In genomic region chr16:30088832-30089624, GRCh38 we compare ENCODE assay signal across 16 cellular contexts. TPM values are rescaled to one million over a fixed set of nuclear protein-coding genes. Genes with fewer than 3 reads are reported as not detected.
A peak's percentile ranks its signal among the peaks of the same experiment; 100 is the strongest.
DNase-seq lines count a peak whose midpoint lies in the region; ATAC-seq and TF ChIP-seq lines count a peak whose summit lies in the region.
"Had no signal": no experiment of that assay in that cellular context is flagged by ENCODE, and none has a peak within 500 bp of the region (broad histone marks: within the 10 kb centered on the region; RNA-seq: fewer than 3 reads in every experiment).

No MANE protein-coding gene starts in this region.

- H3K79me2 ChIP-seq in H9 (ENCODE audit: insufficient read depth, low read length): no peaks in the 10 kb centered on the region
- H3K79me2 ChIP-seq in trophoblast cell (ENCODE audit: control insufficient read depth, insufficient read depth, low read length, poor library complexity): peaks cover 7% of the 10 kb centered on the region

- peaks cover 10% of the 10 kb centered on the region for H3K23me2 ChIP-seq in H9 (ENCODE audit: insufficient read length, low read depth, low read length, poor library complexity, severe bottlenecking)

- H3K9me3 Mint-ChIP-seq in T-helper 1 cell treated with Interleukin-12 subunit alpha and Interleukin-12 subunit beta and Interleukin-4 antibody, amounts not matched to agents 30 μg/mL and 1 μg/mL, for 36 hours: no peaks in the 10 kb centered on the region
- H3K9me3 Mint-ChIP-seq in H9: no peaks in the 10 kb centered on the region; a peak in 1 of 5 replicates

- H3K27ac ChIP-seq in H9 (ENCODE audit: insufficient read length, low read depth, low read length) (no peak overlapping the region), trophoblast cell (ENCODE audit: low read depth, low read length) (peak overlapping the region; percentile 22)

- no peak overlapping the region for H3K14ac ChIP-seq in H9 (ENCODE audit: insufficient read depth, low read length)
- no peak overlapping the region for H3K14ac ChIP-seq in trophoblast cell (ENCODE audit: low read length)

- H4K91ac ChIP-seq in H9 (ENCODE audit: insufficient read length, low read depth, low read length): no peak overlapping the region
- peak overlapping the region; percentile 52 for H4K91ac ChIP-seq in trophoblast cell (ENCODE audit: low read depth, low read length)

- no peak overlapping the region for H4K5ac ChIP-seq in H9 (ENCODE audit: insufficient read length, low read depth, low read length)

- no peaks in the 10 kb centered on the region for H3K27me3 ChIP-seq in H9 (ENCODE audit: insufficient read depth, low read length)
- H3K27me3 ChIP-seq in trophoblast cell (ENCODE audit: insufficient read depth, low read length): no peaks in the 10 kb centered on the region

- H4K12ac ChIP-seq in trophoblast cell (ENCODE audit: low read depth, low read length): no peak overlapping the region

- no peaks in the 10 kb centered on the region for H3K4me1 ChIP-seq in H9 (ENCODE audit: insufficient read depth, low read length)
- peaks cover 18 to 27% of the 10 kb centered on the region in 2 experiments for H3K4me1 ChIP-seq in trophoblast cell (ENCODE audit: control insufficient read depth in 1 of 2, insufficient read depth in 2 of 2, low read length in 2 of 2)

- no peak for ATAC-seq in HG02642 (IDR thresholded peaks at IDR 0.05; ENCODE audit: poor library complexity, unreplicated experiment)
- ATAC-seq: activated CD8-positive, alpha-beta memory T cell treated with anti-CD3 and anti-CD28 coated beads, Interleukin-2, amount 10 ng/mL, durations not matched to agents 7 days and 5 days; left colon had no signal

- H3T11ph ChIP-seq in H9 (ENCODE audit: low read length): no peak overlapping the region

- WGBS in H9 (ENCODE audit: extremely low coverage, insufficient read length, low lambda C conversion rate): no CpG with 5 or more reads among the region's 22 CpGs
- no CpG with 5 or more reads among the region's 22 CpGs for WGBS in trophoblast cell (ENCODE audit: extremely low coverage, insufficient coverage, insufficient read length)

- no peak overlapping the region for H3K18ac ChIP-seq in H9 (ENCODE audit: insufficient read length, low read depth, low read length)
- H3K18ac ChIP-seq in trophoblast cell (ENCODE audit: low read length): no peak overlapping the region

- H3K56ac ChIP-seq in H9 (ENCODE audit: insufficient read length, low read depth, low read length): no peak overlapping the region

- H2AFZ ChIP-seq in H9 (ENCODE audit: low read length): no peak overlapping the region
- H2AFZ ChIP-seq in trophoblast cell (ENCODE audit: insufficient read depth, low read length, poor library complexity): no peak overlapping the region

- H3K23ac ChIP-seq in H9 (ENCODE audit: insufficient read length, low read depth, low read length) (no peak overlapping the region), trophoblast cell (ENCODE audit: low read length) (no peak overlapping the region)

- peaks cover 32% of the 10 kb centered on the region for H3K4me1 Mint-ChIP-seq in T-helper 1 cell treated with Interleukin-12 subunit alpha and Interleukin-12 subunit beta and Interleukin-4 antibody, amounts not matched to agents 30 μg/mL and 1 μg/mL, for 36 hours (ENCODE audit: low read depth)
- H3K4me1 Mint-ChIP-seq in H9: peaks cover 10 to 16% of the 10 kb centered on the region in 2 experiments

- H2BK12ac ChIP-seq in H9 (ENCODE audit: insufficient read length, low read depth, low read length) (no peak overlapping the region), trophoblast cell (ENCODE audit: low read length) (peak overlapping the region; percentile 32)

- no peak overlapping the region for H3K4me2 ChIP-seq in H9 (ENCODE audit: insufficient read depth, insufficient read length, low read length)
- no peak overlapping the region for H3K4me2 ChIP-seq in trophoblast cell (ENCODE audit: low read length)

- DNase-seq in T-helper 1 cell (no peak), H9 (no peak), cortex of kidney (lab: John Stamatoyannopoulos, UW) (peak; percentile 15), trophoblast cell (no peak), SIG-M5 (lab: John Stamatoyannopoulos, UW) (no peak), SHP77 treated with DMSO at 0.1 percent for 48 hours (lab: John Stamatoyannopoulos, UW) (no peak)
- DNase-seq: 8988T; activated CD8-positive, alpha-beta memory T cell treated with anti-CD3 and anti-CD28 coated beads, Interleukin-2, amount 10 ng/mL, durations not matched to agents 7 days and 5 days; effector memory CD4-positive, alpha-beta T cell; left colon; NCI-H1930; NCI-H510A treated with DMSO at 0.1 percent for 48 hours had no signal

- H4K8ac ChIP-seq in H9 (replicated peaks; ENCODE audit: insufficient read length, low read depth, low read length): no peak overlapping the region
- H4K8ac ChIP-seq in trophoblast cell (ENCODE audit: low read depth, low read length): no peak overlapping the region

- H3K9ac ChIP-seq in H9 (ENCODE audit: extremely low read depth, insufficient read length, low read length): no peak overlapping the region
- H3K9ac ChIP-seq in trophoblast cell (ENCODE audit: low read length): no peak overlapping the region

- no peaks in the 10 kb centered on the region for H3K27me3 Mint-ChIP-seq in T-helper 1 cell treated with Interleukin-12 subunit alpha and Interleukin-12 subunit beta and Interleukin-4 antibody, amounts not matched to agents 30 μg/mL and 1 μg/mL, for 36 hours (ENCODE audit: low read depth)
- H3K27me3 Mint-ChIP-seq in H9 (ENCODE audit: low read depth): peaks cover 4% of the 10 kb centered on the region; the same call in 1 of the 2 replicates
- H3K27me3 Mint-ChIP-seq: activated CD8-positive, alpha-beta memory T cell treated with anti-CD3 and anti-CD28 coated beads, Interleukin-2, amount 10 ng/mL, durations not matched to agents 7 days and 5 days; CD4-positive, CD25-positive, alpha-beta regulatory T cell had no signal

- no peak overlapping the region for H2BK20ac ChIP-seq in H9 (ENCODE audit: low read depth, low read length, poor library complexity, severe bottlenecking)

- H2BK5ac ChIP-seq in H9 (ENCODE audit: insufficient read length, low read length): no peak overlapping the region
- no peak overlapping the region for H2BK5ac ChIP-seq in trophoblast cell (ENCODE audit: low read depth, low read length, poor library complexity)

- H3K36me3 ChIP-seq in trophoblast cell (ENCODE audit: control insufficient read depth in 1 of 2, insufficient read depth in 2 of 2, low read length in 2 of 2): peaks cover 23 to 26% of the 10 kb centered on the region in 2 experiments

- no peak overlapping the region for H3K4me3 ChIP-seq in trophoblast cell (ENCODE audit: low read depth, low read length)
- H3K4me3 ChIP-seq: SK-N-MC had no signal

- H3K9me3 ChIP-seq in H9 (ENCODE audit: control insufficient read depth, low read depth, low read length): no peaks in the 10 kb centered on the region
- H3K9me3 ChIP-seq in trophoblast cell (ENCODE audit: insufficient read depth, low read depth, low read length): peaks cover 4% of the 10 kb centered on the region

- no peak overlapping the region for H2BK15ac ChIP-seq in H9 (ENCODE audit: low read depth, low read length)

- H3K36me3 Mint-ChIP-seq in T-helper 1 cell treated with Interleukin-12 subunit alpha and Interleukin-12 subunit beta and Interleukin-4 antibody, amounts not matched to agents 30 μg/mL and 1 μg/mL, for 36 hours (ENCODE audit: low read depth): peaks cover 18% of the 10 kb centered on the region
- H3K36me3 Mint-ChIP-seq in H9 (ENCODE audit: insufficient read depth in 1 of 3, low read depth in 3 of 3): peaks cover 4 to 25% (median 24%) of the 10 kb centered on the region in 3 experiments; a peak in 6 of 7 replicates

- H3K79me1 ChIP-seq in H9 (ENCODE audit: insufficient read depth, low read depth, low read length, poor library complexity, severe bottlenecking): no peaks in the 10 kb centered on the region
- H3K79me1 ChIP-seq in trophoblast cell (ENCODE audit: low read length): peaks cover 22% of the 10 kb centered on the region

- H3K4me3 Mint-ChIP-seq in T-helper 1 cell treated with Interleukin-12 subunit alpha and Interleukin-12 subunit beta and Interleukin-4 antibody, amounts not matched to agents 30 μg/mL and 1 μg/mL, for 36 hours: no peak overlapping the region
- H3K4me3 Mint-ChIP-seq in H9: no peak overlapping the region; a peak in 1 of 5 replicates
- H3K4me3 Mint-ChIP-seq: activated CD8-positive, alpha-beta memory T cell treated with anti-CD3 and anti-CD28 coated beads, Interleukin-2, amount 10 ng/mL, durations not matched to agents 7 days and 5 days had no signal

- H3K4ac ChIP-seq in H9 (ENCODE audit: low read depth, low read length) (no peak overlapping the region), trophoblast cell (ENCODE audit: low read depth, low read length) (no peak overlapping the region)

- no peaks in the 10 kb centered on the region for H4K20me1 ChIP-seq in H9 (ENCODE audit: control insufficient read depth, insufficient read depth, insufficient read length)

- H2BK120ac ChIP-seq in H9 (ENCODE audit: low read depth, low read length, poor library complexity, severe bottlenecking) (no peak overlapping the region), trophoblast cell (ENCODE audit: insufficient read depth, low read length, poor library complexity) (no peak overlapping the region)

- H2AK5ac ChIP-seq in H9 (ENCODE audit: insufficient read length, low read length) (no peak overlapping the region), trophoblast cell (ENCODE audit: low read length) (peak overlapping the region; percentile 8)

- TF ChIP-seq CTCF in H9 (conservative IDR thresholded peaks at IDR 0.05): no peak

- peak overlapping the region; percentile 77 for H3K27ac Mint-ChIP-seq in T-helper 1 cell treated with Interleukin-12 subunit alpha and Interleukin-12 subunit beta and Interleukin-4 antibody, amounts not matched to agents 30 μg/mL and 1 μg/mL, for 36 hours
- peak overlapping the region in 2 of 3 experiments; percentile 44 to 47; a peak in 1 of 7 replicates for H3K27ac Mint-ChIP-seq in H9

RNA-seq across cellular contexts. Expression of gene TBX6, which starts 2.7 kb away (rescaled TPM):
- total RNA-seq in H9 (2021): 1.6 and 1.9 TPM in 2 replicates
- polyA plus RNA-seq in trophoblast cell (2013): 0.74 and 0.90 TPM in 2 replicates

RNA-seq across cellular contexts. Expression of gene YPEL3, which starts 7.0 kb away (rescaled TPM):
- 26.3 and 27.5 TPM in 2 replicates for total RNA-seq in H9 (2021)
- polyA plus RNA-seq in trophoblast cell (2013): 47.2 and 47.3 TPM in 2 replicates

RNA-seq across cellular contexts. Expression of gene PPP4C, which starts 13.2 kb away (rescaled TPM):
- 162 and 163 TPM in 2 replicates for total RNA-seq in H9 (2021)
- polyA plus RNA-seq in trophoblast cell (2013): 118 and 119 TPM in 2 replicates

RNA-seq across cellular contexts. Expression of gene ALDOA, which starts 23.5 kb away (rescaled TPM):
- total RNA-seq in H9 (2021): 1,356 and 1,375 TPM in 2 replicates
- 965 and 1,015 TPM in 2 replicates for polyA plus RNA-seq in trophoblast cell (2013)

RNA-seq across cellular contexts. Expression of gene GDPD3, which starts 24.3 kb away (rescaled TPM):
- 3.8 and 4.0 TPM in 2 replicates for total RNA-seq in H9 (2021)
- 3.2 and 3.5 TPM in 2 replicates for polyA plus RNA-seq in trophoblast cell (2013)
